ENCODE assay signal across 9 cellular contexts in genomic region chr10:110859206-110859946, GRCh38. TPM values are rescaled to one million over a fixed set of nuclear protein-coding genes. Genes with fewer than 3 reads are reported as not detected.
DNase-seq lines count a peak whose midpoint lies in the region; ATAC-seq and TF ChIP-seq lines count a peak whose summit lies in the region.
"Had no signal": no experiment of that assay in that cellular context is flagged by ENCODE, and none has a peak within 500 bp of the region (broad histone marks: within the 10 kb centered on the region; RNA-seq: fewer than 3 reads in every experiment).

No MANE protein-coding gene starts in this region.

- H3K36me3 ChIP-seq in ascending aorta (no peaks in the 10 kb centered on the region), lower lobe of right lung (no peaks in the 10 kb centered on the region), suprapubic skin (no peaks in the 10 kb centered on the region)

- H3K4me3 ChIP-seq in ascending aorta (no peak overlapping the region), lower lobe of right lung (no peak overlapping the region), suprapubic skin (no peak overlapping the region)

- H3K27me3 ChIP-seq in ascending aorta (no peaks in the 10 kb centered on the region), lower lobe of right lung (ENCODE audit: low read depth) (no peaks in the 10 kb centered on the region), suprapubic skin (no peaks in the 10 kb centered on the region)

- 61% methylated on average over 6 of the region's 6 CpGs for WGBS in suprapubic skin

- DNase-seq in NOMO-1 treated with DMSO at 0.1 percent for 48 hours (lab: John Stamatoyannopoulos, UW; ENCODE audit: unreplicated experiment) (peak; percentile 77), NOMO-1 treated with dmso at 0.1 percent for 144 hours (lab: John Stamatoyannopoulos, UW; ENCODE audit: unreplicated experiment) (no peak), ascending aorta (ENCODE audit: low spot score in 2 of 2) (no peak), lower lobe of right lung (no peak), suprapubic skin (ENCODE audit: low spot score in 2 of 2) (no peak), NCI-H1105 treated with DMSO at 0.1 percent for 48 hours (lab: John Stamatoyannopoulos, UW) (no peak), NCI-H2029 (lab: John Stamatoyannopoulos, UW) (no peak)
- DNase-seq: 8988T had no signal

- no peak for TF ChIP-seq POLR2A in suprapubic skin (IDR thresholded peaks at IDR 0.05)

- H3K4me1 ChIP-seq in ascending aorta (peaks cover 9 to 11% of the 10 kb centered on the region in 2 donors), lower lobe of right lung (peaks cover 69% of the 10 kb centered on the region), suprapubic skin (peaks cover 71% of the 10 kb centered on the region)

- peak; percentile 20 to 25 for ATAC-seq in lower lobe of right lung
- no peak for ATAC-seq in HG03135 (IDR thresholded peaks at IDR 0.05; ENCODE audit: unreplicated experiment)

- intact Hi-C loops in ascending aorta (cut with DNase I) (no loop called here), lower lobe of right lung (cut with DNase I) (no loop called here)

- no peak for TF ChIP-seq CTCF in ascending aorta (IDR thresholded peaks at IDR 0.05)
- TF ChIP-seq CTCF in lower lobe of right lung (IDR thresholded peaks at IDR 0.05) = no peak
- TF ChIP-seq CTCF in suprapubic skin (IDR thresholded peaks at IDR 0.05) = no peak

- no peak for TF ChIP-seq EP300 in suprapubic skin (IDR thresholded peaks at IDR 0.05)

- H3K9me3 ChIP-seq in ascending aorta (no peaks in the 10 kb centered on the region), lower lobe of right lung (no peaks in the 10 kb centered on the region), suprapubic skin (no peaks in the 10 kb centered on the region)

- H3K27ac ChIP-seq in ascending aorta (peak overlapping the region; percentile 63 to 64), lower lobe of right lung (peak overlapping the region; percentile 74), suprapubic skin (peak overlapping the region; percentile 84)

RNA-seq across cellular contexts. Expression of gene PDCD4, which starts 12.4 kb away (rescaled TPM):
- 10.3 TPM for total RNA-seq in ascending aorta
- total RNA-seq in lower lobe of right lung = 74.2 TPM
- total RNA-seq in suprapubic skin = 100 to 1,000 TPM; 243 to 594 (median 293) TPM

RNA-seq across cellular contexts. Expression of gene BBIP1, which starts 59.6 kb away (rescaled TPM):
- total RNA-seq in ascending aorta = 1.5 TPM
- total RNA-seq in lower lobe of right lung = 32.4 TPM
- total RNA-seq in suprapubic skin = 10 to 100 TPM in 2 of 4 donors, 1 to 10 TPM in 2; 6.5 to 14.0 (median 10.3) TPM
